In genomic region chr18:54604211-54604610, GRCh38 we compare ENCODE assay signal across 11 cellular contexts. TPM values are rescaled to one million over a fixed set of nuclear protein-coding genes. Genes with fewer than 3 reads are reported as not detected.
"Had no signal": no experiment of that assay in that cellular context is flagged by ENCODE, and none has a peak within 500 bp of the region (broad histone marks: within the 10 kb centered on the region; RNA-seq: fewer than 3 reads in every experiment).

No MANE protein-coding gene starts in this region.

- H3K4me3 ChIP-seq: K562 had no signal

- H3K4me3 Mint-ChIP-seq: IgD-negative memory B cell had no signal

- H3K36me3 Mint-ChIP-seq: IgD-negative memory B cell had no signal

- FAIRE-seq: HepG2, HTR-8/SVneo, K562 had no signal

- H3K4me2 ChIP-seq: KMS-11 had no signal

- H3K27me3 Mint-ChIP-seq: IgD-negative memory B cell had no signal

- H3K27ac Mint-ChIP-seq: IgD-negative memory B cell had no signal

- H3K27ac ChIP-seq: HL-60, KMS-11 had no signal

- H3K9me3 Mint-ChIP-seq: IgD-negative memory B cell had no signal

- H3K9ac ChIP-seq: KMS-11 had no signal

- DNase-seq: IMR-90, KBM-7, KG1 had no signal

RNA-seq across cellular contexts. Expression of gene DYNAP, which starts 13.2 kb away (rescaled TPM):
- total RNA-seq: HepG2, HT-29, HT1080, IMR-90, K562 had no signal
- polyA plus RNA-seq: HepG2, IgD-negative memory B cell, IMR-90, K562 had no signal
